In genomic region chr3:115292131-115292530, GRCh38 we compare ENCODE assay signal across 22 cellular contexts.
"Had no signal": no experiment of that assay in that cellular context is flagged by ENCODE, and none has a peak within 500 bp of the region (broad histone marks: within the 10 kb centered on the region; RNA-seq: fewer than 3 reads in every experiment).

No MANE protein-coding gene starts in this region.

- H3K36me3 ChIP-seq: SJSA1 had no signal

- H3K27ac ChIP-seq: HL-60, KMS-11, SJSA1, SK-N-MC had no signal

- H3K27me3 Mint-ChIP-seq: IgD-negative memory B cell had no signal

- H3K9me3 Mint-ChIP-seq: IgD-negative memory B cell had no signal

- H3K4me3 Mint-ChIP-seq: IgD-negative memory B cell had no signal

- H3K4me3 ChIP-seq: K562, SJSA1, SK-N-MC had no signal

- H3K4me1 ChIP-seq: SJSA1 had no signal

- ATAC-seq: K562 had no signal

- DNase-seq: Kasumi-1, MM.1S, NCI-H1092 treated with DMSO at 0.1 percent for 48 hours, NCI-H146, NCI-H1694 treated with DMSO at 0.1 percent for 48 hours, NCI-H1930, NCI-H2107, NCI-H2227 treated with DMSO at 0.1 percent for 48 hours, NCI-H510A treated with DMSO at 0.1 percent for 48 hours, NCI-H526, NCI-H82, Right ventricle myocardium superior, RPMI8226, SIG-M5, SW 1271, T-helper 1 cell had no signal

- H3K9me3 ChIP-seq: SJSA1 had no signal

- H3K4me1 Mint-ChIP-seq: IgD-negative memory B cell had no signal

- H3K27me3 ChIP-seq: SJSA1 had no signal

- H3K27ac Mint-ChIP-seq: IgD-negative memory B cell had no signal
